In genomic region chr11:31725176-31725575, GRCh38 we compare ENCODE assay signal across 18 cellular contexts.
DNase-seq lines count a peak whose midpoint lies in the region; ATAC-seq lines count a peak whose summit lies in the region.
"Had no signal": no experiment of that assay in that cellular context is flagged by ENCODE, and none has a peak within 500 bp of the region (broad histone marks: within the 10 kb centered on the region; RNA-seq: fewer than 3 reads in every experiment).

No MANE protein-coding gene starts in this region.

- peak; percentile 49 for DNase-seq in AG20443 (ENCODE audit: low spot score)
- DNase-seq in HT1080 (ENCODE audit: low read depth), result peak; percentile 51
- DNase-seq in astrocyte of the hippocampus (ENCODE audit: low read depth, low spot score), result peak; percentile 14
- peak; percentile 3 for DNase-seq in kidney tubule cell (ENCODE audit: low spot score)
- DNase-seq in left lobe of liver (ENCODE audit: low spot score), result no peak
- DNase-seq in activated effector memory CD4-positive, alpha-beta T cell treated with anti-CD3 and anti-CD28 coated beads, Interleukin-2, amount 50 U/mL, for 16 hours, result no peak
- DNase-seq in NCI-H1105 (lab: John Stamatoyannopoulos, UW), result no peak
- DNase-seq: COR-L47, H7, Kasumi-1, NCI-H1417 treated with DMSO at 0.1 percent for 48 hours, NCI-H2029, NCI-H2171, NCI-H82, PC-9 had no signal

- ATAC-seq in GM21717 (IDR thresholded peaks at IDR 0.05; ENCODE audit: unreplicated experiment) (no peak), left lobe of liver (no peak)
- ATAC-seq: A549, GM12878 had no signal

Comparison
In these comparisons a context has a peak if more than half of its experiments do, and no peak if none do; other contexts are left out.
1. DNase-seq: peak in AG20443 (single experiment), HT1080 (single experiment), astrocyte of the hippocampus (single experiment) and kidney tubule cell (single experiment); none in left lobe of liver (single experiment), activated effector memory CD4-positive, alpha-beta T cell treated with anti-CD3 and anti-CD28 coated beads, Interleukin-2, amount 50 U/mL, for 16 hours (single experiment) and NCI-H1105 (single experiment).